In genomic region chr4:16253127-16253960, GRCh38 we compare ENCODE assay signal across 12 cellular contexts. TPM values are rescaled to one million over a fixed set of nuclear protein-coding genes. Genes with fewer than 3 reads are reported as not detected.
A peak's percentile ranks its signal among the peaks of the same experiment; 100 is the strongest.
DNase-seq lines count a peak whose midpoint lies in the region; ATAC-seq and TF ChIP-seq lines count a peak whose summit lies in the region.
"Had no signal": no experiment of that assay in that cellular context is flagged by ENCODE, and none has a peak within 500 bp of the region (broad histone marks: within the 10 kb centered on the region; RNA-seq: fewer than 3 reads in every experiment).

No MANE protein-coding gene starts in this region.

- no peak overlapping the region for H3K18ac ChIP-seq in mesendoderm (ENCODE audit: low read length)

- no peak overlapping the region for H2BK120ac ChIP-seq in mesendoderm (ENCODE audit: low read depth, low read length)

- H3K27me3 ChIP-seq in SK-N-SH (ENCODE audit: insufficient read depth) (no peaks in the 10 kb centered on the region), thoracic aorta (replicated peaks; ENCODE audit: insufficient read depth) (no peaks in the 10 kb centered on the region), mesendoderm (ENCODE audit: insufficient read depth, low read length, poor library complexity) (no peaks in the 10 kb centered on the region)

- H2BK15ac ChIP-seq in mesendoderm (replicated peaks; ENCODE audit: low read depth): no peak overlapping the region

- WGBS in SK-N-SH (ENCODE audit: low lambda C conversion rate): 13% methylated on average over 2 of the region's 2 CpGs
- no CpG with 5 or more reads among the region's 2 CpGs for WGBS in mesendoderm (ENCODE audit: extremely low coverage, insufficient coverage, low lambda C conversion rate)

- H3K4me1 ChIP-seq in SK-N-SH (ENCODE audit: control insufficient read depth in 1 of 2, insufficient read depth in 2 of 2, low read depth in 1 of 2, low read length in 1 of 2) (peaks cover 0 to 23% of the 10 kb centered on the region in 2 experiments; a peak in 1 of 4 replicates), thoracic aorta (ENCODE audit: control insufficient read depth in 1 of 2, low read depth in 2 of 2) (peaks cover 5 to 10% of the 10 kb centered on the region in 2 donors), mesendoderm (ENCODE audit: control insufficient read depth, low read depth, low read length) (no peaks in the 10 kb centered on the region)

- H2AK5ac ChIP-seq in mesendoderm (ENCODE audit: low read length): no peak overlapping the region

- no peak overlapping the region for H3K4ac ChIP-seq in mesendoderm (ENCODE audit: low read depth, low read length)

- POLR2A ChIA-PET in SK-N-SH (lab: Yijun Ruan, JAX): no interaction called here

- no peak overlapping the region for H2BK5ac ChIP-seq in mesendoderm (ENCODE audit: low read length)

- CTCF ChIA-PET in SK-N-SH (lab: Yijun Ruan, JAX): interaction anchor here (1.0 kb wide), 1 partner anchor 214 kb away, joined by 4 read pairs; no protein-coding TSS in a partner anchor

- no peak overlapping the region for H3K56ac ChIP-seq in mesendoderm (ENCODE audit: low read length)

- H3K23ac ChIP-seq in mesendoderm (ENCODE audit: low read length): no peak overlapping the region

- H4K8ac ChIP-seq in mesendoderm (ENCODE audit: low read depth, low read length): no peak overlapping the region

- peaks cover 0 to 2% of the 10 kb centered on the region in 2 experiments for H3K36me3 ChIP-seq in SK-N-SH (replicated peaks in 1 of 2; ENCODE audit: control insufficient read depth in 1 of 2, insufficient read depth in 2 of 2, low read length in 1 of 2)
- peaks cover 4% of the 10 kb centered on the region for H3K36me3 ChIP-seq in thoracic aorta
- H3K36me3 ChIP-seq in mesendoderm (ENCODE audit: control insufficient read depth, insufficient read depth, low read length): no peaks in the 10 kb centered on the region

- peak overlapping the region in 1 of 2 experiments; percentile 35; a peak in 2 of 4 replicates for H3K27ac ChIP-seq in SK-N-SH (ENCODE audit: low read depth in 2 of 2, low read length in 1 of 2)
- peak overlapping the region; percentile 9 to 51 for H3K27ac ChIP-seq in thoracic aorta
- no peak overlapping the region for H3K27ac ChIP-seq in mesendoderm (ENCODE audit: low read depth, low read length)

- no peaks in the 10 kb centered on the region for H3F3A ChIP-seq in SK-N-SH (replicated peaks; ENCODE audit: insufficient read depth)

- peak in 1 of 2 experiments; percentile 44; a peak in 1 of 4 replicates for TF ChIP-seq EP300 in SK-N-SH (IDR thresholded peaks at IDR 0.05; ENCODE audit: borderline replicate concordance in 1 of 2, low read depth in 1 of 2, low read length in 1 of 2)

- H3K9ac ChIP-seq in SK-N-SH (no peak overlapping the region), mesendoderm (ENCODE audit: low read length) (no peak overlapping the region)

- H3K9me3 ChIP-seq in SK-N-SH: no peaks in the 10 kb centered on the region
- no peaks in the 10 kb centered on the region for H3K9me3 ChIP-seq in thoracic aorta

- peak; percentile 31 for DNase-seq in NCI-H146 (lab: John Stamatoyannopoulos, UW)
- no peak for DNase-seq in NCI-H146 treated with DMSO at 0.1 percent for 48 hours (lab: John Stamatoyannopoulos, UW; ENCODE audit: unreplicated experiment)
- DNase-seq in SK-N-SH: no peak
- DNase-seq in fibroblast of peridontal ligament (ENCODE audit: extremely low read depth): peak; percentile 87
- DNase-seq in thoracic aorta (ENCODE audit: low spot score): no peak
- no peak for DNase-seq in occipital lobe (lab: John Stamatoyannopoulos, UW)
- DNase-seq in mesendoderm: no peak
- no peak for DNase-seq in left lobe of liver (ENCODE audit: low spot score)
- DNase-seq: activated naive CD8-positive, alpha-beta T cell treated with anti-CD3 and anti-CD28 coated beads for 36 hours; NCI-H1930; NK-92 treated with Interleukin-12 subunit alpha and Interleukin-12 subunit beta, amount 100 ng/mL, for 24 hours; stimulated activated naive CD4-positive, alpha-beta T cell treated with Interleukin-2 at 50 U/mL for 16 hours had no signal

- H4K20me1 ChIP-seq in SK-N-SH (ENCODE audit: insufficient read depth): no peaks in the 10 kb centered on the region

- H3K9me2 ChIP-seq in SK-N-SH: no peaks in the 10 kb centered on the region

- H3K4me2 ChIP-seq in SK-N-SH (0 out of 2 replicates have a peak overlapping the region, but pooled peaks have one; percentile 1), mesendoderm (ENCODE audit: low read length) (no peak overlapping the region)

- H3K79me2 ChIP-seq in SK-N-SH (ENCODE audit: insufficient read depth): no peaks in the 10 kb centered on the region
- no peaks in the 10 kb centered on the region for H3K79me2 ChIP-seq in mesendoderm (ENCODE audit: control insufficient read depth, insufficient read depth, low read length)

- H3K79me1 ChIP-seq in mesendoderm (ENCODE audit: low read length): no peaks in the 10 kb centered on the region

- ATAC-seq in thoracic aorta (ENCODE audit: insufficient number of reproducible peaks, low FRiP score, low read depth): no peak
- ATAC-seq in left lobe of liver: no peak

- no peak overlapping the region for H3K4me3 ChIP-seq in SK-N-SH (ENCODE audit: low read depth in 2 of 2, low read length in 1 of 2)
- no peak overlapping the region for H3K4me3 ChIP-seq in thoracic aorta
- H3K4me3 ChIP-seq in mesendoderm (ENCODE audit: low read length): no peak overlapping the region

- H4K5ac ChIP-seq in mesendoderm (ENCODE audit: low read length): no peak overlapping the region

- no peak overlapping the region for H2AFZ ChIP-seq in SK-N-SH (ENCODE audit: low read depth)

- TF ChIP-seq CTCF in SK-N-SH (IDR thresholded peaks at IDR 0.05) (no peak), thoracic aorta (IDR thresholded peaks at IDR 0.05) (no peak)

- TF ChIP-seq RAD21 in SK-N-SH (IDR thresholded peaks at IDR 0.05; ENCODE audit: low read length): no peak

TF ChIP-seq in SK-N-SH, 30 proteins besides CTCF, POLR2A, EP300 and RAD21 (continues in another document):
- TF ChIP-seq PBX3 (IDR thresholded peaks at IDR 0.05): 0 out of 2 replicates have a peak, but pooled peaks have one; percentile 7
- no peak for TF ChIP-seq FOXJ3 (CRISPR knock-in tag; IDR thresholded peaks at IDR 0.05)
- peak; percentile 95 for TF ChIP-seq FOSL2 (IDR thresholded peaks at IDR 0.05; ENCODE audit: borderline replicate concordance, low read depth)
- TF ChIP-seq TCF12 (IDR thresholded peaks at IDR 0.05): peak; percentile 79
- TF ChIP-seq REST (IDR thresholded peaks at IDR 0.05; ENCODE audit: low read depth, low read length): no peak
- TF ChIP-seq NRF1 (IDR thresholded peaks at IDR 0.05; ENCODE audit: low read depth, low read length): no peak
- TF ChIP-seq POLR2AphosphoS5 (IDR thresholded peaks at IDR 0.05; ENCODE audit: low read depth, low read length): peak; percentile 21; the same call in 1 of the 2 replicates
- peak; percentile 50 for TF ChIP-seq NFIC (IDR thresholded peaks at IDR 0.05; ENCODE audit: borderline replicate concordance)
- TF ChIP-seq RXRA (IDR thresholded peaks at IDR 0.05; ENCODE audit: borderline replicate concordance, low read depth): no peak
- no peak for TF ChIP-seq TAF1 (IDR thresholded peaks at IDR 0.05; ENCODE audit: borderline replicate concordance, low read depth, low read length)
- TF ChIP-seq MAX (IDR thresholded peaks at IDR 0.05; ENCODE audit: low read depth): no peak
- peak; percentile 73; the same call in 1 of the 2 replicates for TF ChIP-seq TEAD4 (IDR thresholded peaks at IDR 0.05; ENCODE audit: borderline replicate concordance, insufficient read depth)
- no peak for TF ChIP-seq GATA2 (CRISPR knock-in tag; IDR thresholded peaks at IDR 0.05)
- no peak for TF ChIP-seq SIN3A (IDR thresholded peaks at IDR 0.05; ENCODE audit: borderline replicate concordance, low read depth, low read length)

RNA-seq across cellular contexts. Expression of gene TAPT1, which starts 27.1 kb away (rescaled TPM):
- 6.2 and 10.4 TPM in 2 replicates for polyA plus RNA-seq in SK-N-SH (2012; rRNA removed)
- polyA plus RNA-seq in SK-N-SH (2012; cell fraction: cytosol; rRNA removed): 7.2 and 7.4 TPM in 2 replicates
- polyA plus RNA-seq in SK-N-SH (2012; cell fraction: nucleus; rRNA removed): 10.6 and 21.8 TPM in 2 replicates
- total RNA-seq in thoracic aorta (10 to 100 TPM; 34.4 to 36.0 TPM), occipital lobe (62.7 TPM), left lobe of liver (39.6 TPM)
- polyA plus RNA-seq in mesendoderm (2013, experiment 1 of 2): 4.5 TPM
- 4.7 TPM for polyA plus RNA-seq in mesendoderm (2013, experiment 2 of 2)

Comparison
In these comparisons a context has a peak if more than half of its experiments do, and no peak if none do; other contexts are left out.
1. DNase-seq: peak in NCI-H146 (single experiment) and fibroblast of peridontal ligament (single experiment); none in NCI-H146 treated with DMSO at 0.1 percent for 48 hours (single experiment), SK-N-SH (single experiment), thoracic aorta (single experiment), occipital lobe (single experiment), mesendoderm (single experiment) and left lobe of liver (single experiment).